In the genomic region with DNA sequence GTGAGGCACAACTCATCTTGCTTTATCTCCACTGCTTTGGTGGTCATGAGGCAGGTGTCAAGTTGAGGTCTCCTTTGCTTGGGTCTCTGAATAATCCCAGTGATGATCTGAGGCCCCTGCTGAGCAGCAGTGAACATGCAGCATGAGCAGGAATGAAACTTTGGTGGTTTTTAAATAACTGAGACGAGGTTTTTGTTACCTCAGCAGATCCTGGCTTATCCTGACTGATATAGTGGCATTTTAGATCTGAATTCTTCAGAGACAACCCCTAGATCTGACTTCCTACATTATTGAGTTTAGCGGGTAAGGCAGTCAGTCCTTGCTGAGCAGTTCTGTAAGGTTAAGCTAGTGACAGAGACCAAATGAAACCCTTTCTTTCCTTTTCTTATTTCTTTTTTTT, we compare ENCODE assay signal across 24 cellular contexts.
"Had no signal": no experiment of that assay in that cellular context is flagged by ENCODE, and none has a peak within 500 bp of the region (broad histone marks: within the 10 kb centered on the region; RNA-seq: fewer than 3 reads in every experiment).

No MANE protein-coding gene starts in this region.

- H3K4me3 ChIP-seq: coronary artery, dorsolateral prefrontal cortex, esophagus squamous epithelium, gastrocnemius medialis, heart right ventricle, left lung, lower lobe of right lung, mucosa of descending colon had no signal

- H3K27ac ChIP-seq: coronary artery, dorsolateral prefrontal cortex, esophagus squamous epithelium, gastrocnemius medialis, heart right ventricle, left lung, lower lobe of right lung had no signal

- H3K9me3 ChIP-seq: esophagus squamous epithelium, gastrocnemius medialis, heart right ventricle, left lung, lower lobe of right lung, mucosa of descending colon had no signal

- H3K36me3 ChIP-seq: esophagus squamous epithelium, gastrocnemius medialis, heart right ventricle, left lung, lower lobe of right lung had no signal

- ATAC-seq: gastrocnemius medialis, heart right ventricle, left cardiac atrium, left lung, left ventricle myocardium superior, lower lobe of right lung, mucosa of descending colon had no signal

- H3K27me3 ChIP-seq: gastrocnemius medialis had no signal

- DNase-seq: dermis blood vessel endothelial cell; dorsolateral prefrontal cortex; effector CD4-positive, alpha-beta T cell; effector memory CD4-positive, alpha-beta T cell; esophagus squamous epithelium; foreskin fibroblast; foreskin melanocyte; gastrocnemius medialis; glutamatergic neuron; head of caudate nucleus; heart right ventricle; hippocampal formation; left cardiac atrium; left lung; left ventricle myocardium superior; lower lobe of right lung; mesenchymal stem cell; mucosa of descending colon; naive B cell had no signal

- H3K4me1 ChIP-seq: esophagus squamous epithelium, gastrocnemius medialis, heart right ventricle, left lung, lower lobe of right lung had no signal

- FAIRE-seq: colon, endothelial cell of umbilical vein, islet of Langerhans, keratinocyte had no signal
